Comparison of ENCODE assay signal across 10 cellular contexts in the genomic region with DNA sequence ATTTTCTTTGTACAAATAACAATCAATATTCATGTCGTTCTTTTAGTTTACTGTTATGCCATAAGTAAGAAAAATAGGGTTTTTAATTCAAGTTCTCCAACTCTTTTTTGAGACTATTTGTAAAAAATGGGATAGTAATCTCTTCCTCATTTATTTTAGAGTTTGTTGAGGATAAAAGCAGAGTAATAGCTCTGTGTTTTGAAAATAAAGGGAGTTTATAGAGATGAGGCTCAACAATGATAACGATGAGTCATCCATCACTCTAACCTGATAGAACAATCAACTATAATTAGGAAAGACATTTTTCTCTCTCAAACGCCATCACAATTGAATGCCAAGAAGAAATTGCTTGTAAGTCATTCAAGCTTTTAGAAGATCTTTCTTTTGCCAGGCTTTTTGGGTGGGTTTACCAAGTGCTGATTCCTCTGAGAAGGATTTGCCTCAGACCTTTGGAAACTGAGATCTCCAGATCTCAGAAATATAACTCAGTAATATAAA. TPM values are rescaled to one million over a fixed set of nuclear protein-coding genes. Genes with fewer than 3 reads are reported as not detected.
DNase-seq lines count a peak whose midpoint lies in the region; ATAC-seq, FAIRE-seq and TF ChIP-seq lines count a peak whose summit lies in the region.
"Had no signal": no experiment of that assay in that cellular context is flagged by ENCODE, and none has a peak within 500 bp of the region (broad histone marks: within the 10 kb centered on the region; RNA-seq: fewer than 3 reads in every experiment).

No MANE protein-coding gene starts in this region.

- peaks cover 6% of the 10 kb centered on the region for H3K9me3 Mint-ChIP-seq in activated T-cell treated with anti-CD3 and anti-CD28 coated beads, Interleukin-2, amount 50 U/mL, for 4 hours
- peaks cover 0 to 2% (median 0%) of the 10 kb centered on the region in 6 donors for H3K9me3 Mint-ChIP-seq in immature natural killer cell

- H3K27me3 ChIP-seq in thymus (ENCODE audit: control insufficient read depth, insufficient read depth) (no peaks in the 10 kb centered on the region), BE2C (no peaks in the 10 kb centered on the region)

- no peak for DNase-seq in activated T-cell treated with anti-CD3 and anti-CD28 coated beads, Interleukin-2, amount 50 U/mL, for 4 hours
- DNase-seq in activated T-cell treated with anti-CD3 and anti-CD28 coated beads, Interleukin-2, amount 50 U/mL, for 1 hour = no peak
- DNase-seq in immature natural killer cell (no peak), BE2C (no peak), GOT3 (lab: John Stamatoyannopoulos, UW) (no peak)
- DNase-seq: NCI-H187 had no signal

- WGBS in thymus = 29% methylated on average over 3 of the region's 3 CpGs

- no peak for ATAC-seq in activated T-cell treated with anti-CD3 and anti-CD28 coated beads, Interleukin-2, amount 50 U/mL, for 4 hours
- no peak for ATAC-seq in GM19023 (IDR thresholded peaks at IDR 0.05; ENCODE audit: unreplicated experiment)

- H3K36me3 Mint-ChIP-seq in activated T-cell treated with anti-CD3 and anti-CD28 coated beads, Interleukin-2, amount 50 U/mL, for 4 hours (ENCODE audit: insufficient read depth) = no peaks in the 10 kb centered on the region
- no peaks in the 10 kb centered on the region for H3K36me3 Mint-ChIP-seq in immature natural killer cell

- FAIRE-seq in TTC549 (lab: Jason Lieb, UNC) = peak; percentile 52

- H3K4me3 Mint-ChIP-seq in activated T-cell treated with anti-CD3 and anti-CD28 coated beads, Interleukin-2, amount 50 U/mL, for 4 hours = peak overlapping the region; percentile 81
- peak overlapping the region; percentile 81 to 93 (median 87) for H3K4me3 Mint-ChIP-seq in immature natural killer cell

- H3K27me3 Mint-ChIP-seq in activated T-cell treated with anti-CD3 and anti-CD28 coated beads, Interleukin-2, amount 50 U/mL, for 4 hours (ENCODE audit: low read depth) = no peaks in the 10 kb centered on the region
- H3K27me3 Mint-ChIP-seq in immature natural killer cell (ENCODE audit: low read depth in 3 of 3) = peaks cover 0 to 4% (median 0%) of the 10 kb centered on the region in 3 donors

- peaks cover 83% of the 10 kb centered on the region for H3K4me1 Mint-ChIP-seq in activated T-cell treated with anti-CD3 and anti-CD28 coated beads, Interleukin-2, amount 50 U/mL, for 4 hours (ENCODE audit: low read depth)
- H3K4me1 Mint-ChIP-seq in immature natural killer cell = peaks cover 61 to 62% of the 10 kb centered on the region in 2 donors

- TF ChIP-seq CTCF in BE2C (IDR thresholded peaks at IDR 0.05; ENCODE audit: low read depth, low read length) = no peak

- H3K36me3 ChIP-seq in thymus (ENCODE audit: control insufficient read depth, insufficient read depth) = no peaks in the 10 kb centered on the region
- H3K36me3 ChIP-seq in BE2C = no peaks in the 10 kb centered on the region

- H3K9me3 ChIP-seq in thymus (ENCODE audit: control insufficient read depth) (no peaks in the 10 kb centered on the region), BE2C (no peaks in the 10 kb centered on the region)

- H3K27ac ChIP-seq in thymus (ENCODE audit: low read depth) = peak overlapping the region; percentile 90

- peak overlapping the region; percentile 56 for H3K4me3 ChIP-seq in thymus (ENCODE audit: low read length)
- H3K4me3 ChIP-seq in BE2C (ENCODE audit: low read depth, low read length) = no peak overlapping the region

- H3K27ac Mint-ChIP-seq in immature natural killer cell = peak overlapping the region; percentile 74 to 94 (median 85)

- H3K4me1 ChIP-seq in thymus (ENCODE audit: control insufficient read depth, insufficient read depth, low read length) = peaks cover 21% of the 10 kb centered on the region
- no peaks in the 10 kb centered on the region for H3K4me1 ChIP-seq in BE2C

RNA-seq across cellular contexts. Expression of gene CD84, which starts 0.6 kb away (rescaled TPM):
- 10 to 100 TPM in 1 of 3 donors, 1 to 10 TPM in 2; 7.0 to 14.7 (median 7.7) TPM for total RNA-seq in activated T-cell treated with anti-CD3 and anti-CD28 coated beads, Interleukin-2, amount 50 U/mL, for 4 hours
- 1 to 10 TPM; 2.1 to 3.9 (median 3.0) TPM for polyA plus RNA-seq in immature natural killer cell
- polyA plus RNA-seq in thymus = 5.9 TPM
- not detected for polyA plus RNA-seq in BE2C (2012; ENCODE audit: insufficient read depth, insufficient read length, low read depth)
- total RNA-seq: pulmonary artery endothelial cell had no signal

RNA-seq across cellular contexts. Expression of gene SLAMF6, which starts 55.7 kb away (rescaled TPM):
- 10 to 100 TPM; 19.4 to 26.6 (median 19.6) TPM for total RNA-seq in activated T-cell treated with anti-CD3 and anti-CD28 coated beads, Interleukin-2, amount 50 U/mL, for 4 hours
- polyA plus RNA-seq in immature natural killer cell (100 to 1,000 TPM; 105 to 210 (median 125) TPM), thymus (12.6 TPM)
- not detected for polyA plus RNA-seq in BE2C (2012; ENCODE audit: insufficient read depth, insufficient read length, low read depth)
- total RNA-seq: pulmonary artery endothelial cell had no signal
